In genomic region chrX:130260316-130260715, GRCh38 we compare ENCODE assay signal across 17 cellular contexts. TPM values are rescaled to one million over a fixed set of nuclear protein-coding genes. Genes with fewer than 3 reads are reported as not detected.
DNase-seq lines count a peak whose midpoint lies in the region; ATAC-seq, FAIRE-seq and TF ChIP-seq lines count a peak whose summit lies in the region.
"Had no signal": no experiment of that assay in that cellular context is flagged by ENCODE, and none has a peak within 500 bp of the region (broad histone marks: within the 10 kb centered on the region; RNA-seq: fewer than 3 reads in every experiment).

No MANE protein-coding gene starts in this region.

- TF ChIP-seq CTCF in K562 (IDR thresholded peaks at IDR 0.05 in 2 of 3, conservative IDR thresholded peaks at IDR 0.05 in 1 of 3; ENCODE audit: insufficient read depth in 2 of 3, low read depth in 1 of 3, low read length in 3 of 3): no peak

- ATAC-seq in K562 (peak; percentile 78), Right ventricle myocardium superior (ENCODE audit: poor library complexity) (no peak)

- H4K20me1 ChIP-seq in GM23248 (ENCODE audit: insufficient read depth) (no peaks in the 10 kb centered on the region), K562 (replicated peaks; ENCODE audit: control insufficient read depth, insufficient read depth, low read length) (no peaks in the 10 kb centered on the region)

- H3K27me3 ChIP-seq in GM23248 (replicated peaks; ENCODE audit: insufficient read depth) (no peaks in the 10 kb centered on the region), K562 (ENCODE audit: control insufficient read depth in 2 of 2, insufficient read depth in 2 of 2, low read length in 2 of 2) (no peaks in the 10 kb centered on the region)

- DNase-seq in GM23248: peak; percentile 2
- peak; percentile 25 for DNase-seq in HEK293T (ENCODE audit: extremely low spot score)
- peak; percentile 21 to 25 (median 22) for DNase-seq in K562 (ENCODE audit: extremely low read depth in 1 of 4, low spot score in 3 of 4)
- DNase-seq in Right ventricle myocardium superior: no peak
- DNase-seq in NCI-H1694 (lab: John Stamatoyannopoulos, UW): no peak
- no peak for DNase-seq in DMS79 (lab: John Stamatoyannopoulos, UW)
- DNase-seq: Calu3; CD4-positive, alpha-beta T cell; DND-41; GDM1; NCI-H1417 treated with DMSO at 0.1 percent for 48 hours; NCI-H2029 treated with DMSO at 0.1 percent for 48 hours; NCI-H345; SHP77 had no signal

- H3K36me3 ChIP-seq in GM23248 (ENCODE audit: low read depth) (no peaks in the 10 kb centered on the region), K562 (ENCODE audit: control insufficient read depth, insufficient read depth, low read length) (no peaks in the 10 kb centered on the region)

- in situ Hi-C loops in GM23248 (cut with MboI) (no loop called here), K562 (cut with MboI) (no loop called here)

- CTCF ChIA-PET in HEK293T (lab: Yijun Ruan, JAX) (no interaction called here), K562 (lab: Yijun Ruan, JAX; ENCODE audit: low intra/inter-chr PET ratio) (no interaction called here)

- H3K4me3 ChIP-seq in GM23248: no peak overlapping the region
- no peak overlapping the region for H3K4me3 ChIP-seq in K562

- TF ChIP-seq POLR2A in K562 (conservative IDR thresholded peaks at IDR 0.05): no peak

- POLR2A ChIA-PET in HEK293T (lab: Yijun Ruan, JAX): no interaction called here
- POLR2A ChIA-PET in K562 (lab: Yijun Ruan, JAX): no interaction called here

- H3K79me2 ChIP-seq in GM23248 (ENCODE audit: insufficient read depth) (peaks cover 45% of the 10 kb centered on the region), K562 (ENCODE audit: control insufficient read depth, insufficient read depth, low read length) (peaks cover 2% of the 10 kb centered on the region)

- no peaks in the 10 kb centered on the region for H3K9me2 ChIP-seq in GM23248 (ENCODE audit: insufficient read depth)

- H3K4me1 ChIP-seq in GM23248 (ENCODE audit: insufficient read depth) (no peaks in the 10 kb centered on the region), K562 (replicated peaks in 1 of 2; ENCODE audit: control insufficient read depth in 2 of 2, insufficient read depth in 2 of 2, low read length in 2 of 2) (peaks cover 0 to under 1% of the 10 kb centered on the region in 2 experiments; a peak in 1 of 5 replicates)

- H3K27ac ChIP-seq in GM23248 (no peak overlapping the region), K562 (ENCODE audit: extremely low read depth, low read depth, low read length) (no peak overlapping the region)

- no peaks in the 10 kb centered on the region for H3K9me1 ChIP-seq in K562 (ENCODE audit: control insufficient read depth, insufficient read depth, low read length)

- TF ChIP-seq RAD21 in K562 (CRISPR knock-in tag; conservative IDR thresholded peaks at IDR 0.05 in 1 of 2, IDR thresholded peaks at IDR 0.05 in 1 of 2): no peak

- peak; percentile 70 for FAIRE-seq in K562 (lab: Jason Lieb, UNC)
- peak; percentile 30 for FAIRE-seq in islet of Langerhans (lab: Jason Lieb, UNC)
- FAIRE-seq: GM12892, H1 had no signal

- H2AFZ ChIP-seq in GM23248 (no peak overlapping the region), K562 (ENCODE audit: low read depth, low read length) (no peak overlapping the region)

- no peak for TF ChIP-seq EP300 in K562 (IDR thresholded peaks at IDR 0.05; ENCODE audit: low read length)

- no TSS peak for BruUV-seq in K562 (replicated peaks; lab: Mats Ljungman, UMichigan)

- intact Hi-C loops in K562 (cut with micrococcal nuclease) (no loop called here), Right ventricle myocardium superior (cut with DNase I) (no loop called here)

- H3K4me2 ChIP-seq in GM23248 (ENCODE audit: unreplicated experiment) (no peak overlapping the region), K562 (ENCODE audit: insufficient read depth, low read length) (no peak overlapping the region)

- H3F3A ChIP-seq in GM23248 (ENCODE audit: insufficient read depth): no peaks in the 10 kb centered on the region

- 68 to 71% methylated on average over 2 of the region's 2 CpGs for WGBS in GM23248 (ENCODE audit: low coverage in 1 of 2, low lambda C conversion rate in 2 of 2, missing lambda C conversion rate in 2 of 2), 2 experiments
- 32% methylated on average over 2 of the region's 2 CpGs for WGBS in K562 (ENCODE audit: insufficient coverage, low coverage, missing lambda C conversion rate)

- H3K9ac ChIP-seq in GM23248 (no peak overlapping the region), K562 (ENCODE audit: insufficient read depth in 1 of 2, low read depth in 2 of 2, low read length in 2 of 2) (no peak overlapping the region)

- no peaks in the 10 kb centered on the region for H3K9me3 ChIP-seq in GM23248 (ENCODE audit: low read depth)
- no peaks in the 10 kb centered on the region for H3K9me3 ChIP-seq in K562 (replicated peaks; ENCODE audit: control insufficient read depth, insufficient read depth, low read depth, low read length)

TF ChIP-seq in HEK293T, 16 proteins besides CTCF, POLR2A, EP300 and RAD21:
- TF ChIP-seq PKNOX1 (IDR thresholded peaks at IDR 0.05): peak; percentile 84
- no peak for TF ChIP-seq CTBP1 (IDR thresholded peaks at IDR 0.05; ENCODE audit: borderline replicate concordance)
TF ChIP-seq in HEK293T: peak in this region for 1.

TF ChIP-seq in K562, 482 proteins besides CTCF, POLR2A, EP300 and RAD21 (continues in another document):
- TF ChIP-seq ZNF316 (IDR thresholded peaks at IDR 0.05) (peak; percentile 21; the same call in 1 of the 2 replicates), PBX2 (CRISPR knock-in tag; IDR thresholded peaks at IDR 0.05; ENCODE audit: low read depth) (no peak), PBX2 (tag; conservative IDR thresholded peaks at IDR 0.05; ENCODE audit: low read depth) (peak; percentile 63), NR0B1 (IDR thresholded peaks at IDR 0.05; ENCODE audit: partially characterized antibody) (no peak), ZBTB17 (CRISPR knock-in tag; IDR thresholded peaks at IDR 0.05) (no peak), CREB3L1 (IDR thresholded peaks at IDR 0.05; ENCODE audit: borderline replicate concordance, low read depth) (no peak)

RNA-seq across cellular contexts. Expression of gene ZNF280C, which starts 8.4 kb away (rescaled TPM):
- total RNA-seq in GM23248 (2014; rRNA removed; shearing (Covaris generic)): 3.2 and 3.4 TPM in 2 replicates
- polyA plus RNA-seq in GM23248 (2016; fragmentation: Nextera tagmentation; extraction: Ambion mirVana) (2.0 and 2.2 TPM in 2 replicates), K562 (2011; rRNA removed) (6.6 and 8.3 TPM in 2 replicates), K562 (2014; fragmentation: Illumina TruSeq; extraction: Trizol) (3.2 and 4.4 TPM in 2 replicates), K562 (2014; fragmentation: Nextera tagmentation; extraction: Ambion mirVana) (1 to 10 TPM; 1.6 to 1.8 TPM), K562 (2014; rRNA removed) (3.6 and 4.8 TPM in 2 replicates)
- 3.2 and 11.5 TPM in 2 replicates for total RNA-seq in K562 (2011; cell fraction: chromatin; rRNA removed; ENCODE audit: low replicate concordance)
- total RNA-seq in K562 (2011; cell fraction: nucleolus; rRNA removed): 1.3 and 1.8 TPM in 2 replicates
- 4.5 and 8.2 TPM in 2 replicates for total RNA-seq in K562 (2011; cell fraction: nucleoplasm; rRNA removed)
- total RNA-seq in K562 (2014; rRNA removed) (2.5 and 3.2 TPM in 2 replicates), K562 (2014; rRNA removed; fragmentation: Illumina TruSeq; extraction: Trizol) (7.6 and 7.7 TPM in 2 replicates), K562 (2015; rRNA removed; fragmentation: Illumina TruSeq; extraction: Trizol) (6.9 and 7.1 TPM in 2 replicates), K562 (2021) (4.5 and 4.8 TPM in 2 replicates), Right ventricle myocardium superior (1.0 TPM)
- polyA plus RNA-seq in K562 (2011; cell fraction: cytosol; rRNA removed): 2.2 and 3.6 TPM in 2 replicates
- polyA plus RNA-seq in K562 (2011; cell fraction: nucleus; rRNA removed): 2.8 and 3.5 TPM in 2 replicates
- 1.2 and 1.7 TPM in 2 replicates for polyA plus RNA-seq in K562 (2012)
- 13.4 and 14.7 TPM in 2 replicates for polyA minus RNA-seq in K562 (2011; rRNA and poly(A)+ RNA removed)
- polyA minus RNA-seq in K562 (2011; cell fraction: cytosol; rRNA and poly(A)+ RNA removed): 2.9 and 3.9 TPM in 2 replicates
- 2.2 and 5.0 TPM in 2 replicates for polyA minus RNA-seq in K562 (2011; cell fraction: nucleus; rRNA and poly(A)+ RNA removed)

Comparison
In these comparisons a context has a peak if more than half of its experiments do, and no peak if none do; other contexts are left out.
1. DNase-seq: peak in GM23248 (single experiment), HEK293T (single experiment) and K562 (4 of 4); none in Right ventricle myocardium superior (single experiment), NCI-H1694 (single experiment) and DMS79 (single experiment).